9 cellular contexts compared by ENCODE assay signal in genomic region chr5:78758169-78758839, GRCh38.
DNase-seq lines count a peak whose midpoint lies in the region; ATAC-seq and TF ChIP-seq lines count a peak whose summit lies in the region.
"Had no signal": no experiment of that assay in that cellular context is flagged by ENCODE, and none has a peak within 500 bp of the region (broad histone marks: within the 10 kb centered on the region; RNA-seq: fewer than 3 reads in every experiment).

No MANE protein-coding gene starts in this region.

- TF ChIP-seq CTCF in KMS-11 (conservative IDR thresholded peaks at IDR 0.05; ENCODE audit: low read depth, low read length) (no peak), chondrocyte (IDR thresholded peaks at IDR 0.05) (no peak)

- no peaks in the 10 kb centered on the region for H3K27me3 Mint-ChIP-seq in activated CD4-positive, alpha-beta T cell treated with anti-CD3 and anti-CD28 coated beads, Interleukin-2, amount 10 ng/mL, durations not matched to agents 7 days and 5 days
- H3K27me3 Mint-ChIP-seq in chondrocyte (ENCODE audit: low read depth): no peaks in the 10 kb centered on the region

- peak overlapping the region; percentile 16; the same call in 1 of the 2 replicates for H3K27ac ChIP-seq in KMS-11
- H3K27ac ChIP-seq: dorsolateral prefrontal cortex had no signal

- H4K20me1 ChIP-seq in KMS-11 (ENCODE audit: insufficient read depth): no peaks in the 10 kb centered on the region

- no peak overlapping the region for H3K9ac ChIP-seq in KMS-11

- H3K4me3 Mint-ChIP-seq in activated CD4-positive, alpha-beta T cell treated with anti-CD3 and anti-CD28 coated beads, Interleukin-2, amount 10 ng/mL, durations not matched to agents 7 days and 5 days: no peak overlapping the region
- H3K4me3 Mint-ChIP-seq in stimulated activated effector memory CD8-positive, alpha-beta T cell treated with anti-CD3 and anti-CD28 coated beads, Interleukin-12 subunit alpha, Interleukin-12 subunit beta, amount 100 ng/mL, for 72 hours: no peak overlapping the region
- H3K4me3 Mint-ChIP-seq in chondrocyte (ENCODE audit: unreplicated experiment): no peak overlapping the region

- no peaks in the 10 kb centered on the region for H3K27me3 ChIP-seq in KMS-11 (ENCODE audit: insufficient read depth, low read depth)
- H3K27me3 ChIP-seq: dorsolateral prefrontal cortex had no signal

- POLR2A ChIA-PET in activated CD4-positive, alpha-beta T cell treated with anti-CD3 and anti-CD28 coated beads, Interleukin-2, amount 10 ng/mL, durations not matched to agents 7 days and 5 days (lab: Charles Lee): no interaction called here

- DNase-seq in activated CD4-positive, alpha-beta T cell treated with anti-CD3 and anti-CD28 coated beads, Interleukin-2, amount 10 ng/mL, durations not matched to agents 7 days and 5 days: no peak
- no peak for DNase-seq in activated CD4-positive, alpha-beta T cell treated with anti-CD3 and anti-CD28 coated beads for 1 hour
- no peak for DNase-seq in stimulated activated effector memory CD8-positive, alpha-beta T cell treated with anti-CD3 and anti-CD28 coated beads, Interleukin-12 subunit alpha, Interleukin-12 subunit beta, amount 100 ng/mL, for 72 hours (ENCODE audit: low spot score in 2 of 2)
- DNase-seq in chondrocyte (ENCODE audit: low spot score) (no peak), NCI-H2171 treated with DMSO at 0.1 percent for 48 hours (lab: John Stamatoyannopoulos, UW) (no peak), NCI-H524 (lab: John Stamatoyannopoulos, UW) (no peak)
- DNase-seq: dorsolateral prefrontal cortex had no signal

- no peak overlapping the region for H2AFZ ChIP-seq in KMS-11 (ENCODE audit: low read depth)

- H3K4me3 ChIP-seq in KMS-11 (IDR thresholded peaks at IDR 0.05; ENCODE audit: insufficient read depth, low read depth, low read length): no peak overlapping the region
- H3K4me3 ChIP-seq: dorsolateral prefrontal cortex had no signal

- no peaks in the 10 kb centered on the region for H3K79me2 ChIP-seq in KMS-11 (ENCODE audit: insufficient read depth, low read depth)

- ATAC-seq in HG02588 (IDR thresholded peaks at IDR 0.05; ENCODE audit: unreplicated experiment): peak; percentile 70
- peak; percentile 76 for ATAC-seq in stimulated activated effector memory CD8-positive, alpha-beta T cell treated with anti-CD3 and anti-CD28 coated beads, Interleukin-12 subunit alpha, Interleukin-12 subunit beta, amount 100 ng/mL, for 72 hours

- peak overlapping the region; percentile 33 for H3K4me2 ChIP-seq in KMS-11

- no peaks in the 10 kb centered on the region for H3K36me3 Mint-ChIP-seq in activated CD4-positive, alpha-beta T cell treated with anti-CD3 and anti-CD28 coated beads, Interleukin-2, amount 10 ng/mL, durations not matched to agents 7 days and 5 days (ENCODE audit: low read depth)
- no peaks in the 10 kb centered on the region for H3K36me3 Mint-ChIP-seq in stimulated activated effector memory CD8-positive, alpha-beta T cell treated with anti-CD3 and anti-CD28 coated beads, Interleukin-12 subunit alpha, Interleukin-12 subunit beta, amount 100 ng/mL, for 72 hours
- no peaks in the 10 kb centered on the region for H3K36me3 Mint-ChIP-seq in chondrocyte (ENCODE audit: low read depth)

- peak overlapping the region; percentile 58 for H3K27ac Mint-ChIP-seq in activated CD4-positive, alpha-beta T cell treated with anti-CD3 and anti-CD28 coated beads, Interleukin-2, amount 10 ng/mL, durations not matched to agents 7 days and 5 days
- H3K27ac Mint-ChIP-seq in stimulated activated effector memory CD8-positive, alpha-beta T cell treated with anti-CD3 and anti-CD28 coated beads, Interleukin-12 subunit alpha, Interleukin-12 subunit beta, amount 100 ng/mL, for 72 hours: no peak overlapping the region
- no peak overlapping the region for H3K27ac Mint-ChIP-seq in chondrocyte (ENCODE audit: unreplicated experiment)

- H3K9me3 Mint-ChIP-seq in activated CD4-positive, alpha-beta T cell treated with anti-CD3 and anti-CD28 coated beads, Interleukin-2, amount 10 ng/mL, durations not matched to agents 7 days and 5 days: peaks cover 2% of the 10 kb centered on the region
- H3K9me3 Mint-ChIP-seq in stimulated activated effector memory CD8-positive, alpha-beta T cell treated with anti-CD3 and anti-CD28 coated beads, Interleukin-12 subunit alpha, Interleukin-12 subunit beta, amount 100 ng/mL, for 72 hours: peaks cover 3% of the 10 kb centered on the region
- no peaks in the 10 kb centered on the region for H3K9me3 Mint-ChIP-seq in chondrocyte (ENCODE audit: low read depth)

- no peaks in the 10 kb centered on the region for H3K36me3 ChIP-seq in KMS-11 (ENCODE audit: insufficient read depth)

- peaks cover 20% of the 10 kb centered on the region for H3K4me1 Mint-ChIP-seq in activated CD4-positive, alpha-beta T cell treated with anti-CD3 and anti-CD28 coated beads, Interleukin-2, amount 10 ng/mL, durations not matched to agents 7 days and 5 days
- peaks cover 11% of the 10 kb centered on the region for H3K4me1 Mint-ChIP-seq in stimulated activated effector memory CD8-positive, alpha-beta T cell treated with anti-CD3 and anti-CD28 coated beads, Interleukin-12 subunit alpha, Interleukin-12 subunit beta, amount 100 ng/mL, for 72 hours
- peaks cover 35% of the 10 kb centered on the region for H3K4me1 Mint-ChIP-seq in chondrocyte (ENCODE audit: low read depth)

- peaks cover 57% of the 10 kb centered on the region for H3K4me1 ChIP-seq in KMS-11 (ENCODE audit: low read depth, poor library complexity, severe bottlenecking)

- CTCF ChIA-PET in activated CD4-positive, alpha-beta T cell treated with anti-CD3 and anti-CD28 coated beads, Interleukin-2, amount 10 ng/mL, durations not matched to agents 7 days and 5 days (lab: Charles Lee): no interaction called here
